Comparison of ENCODE assay signal across 14 cellular contexts in genomic region chr9:14310247-14310646, GRCh38. TPM values are rescaled to one million over a fixed set of nuclear protein-coding genes. Genes with fewer than 3 reads are reported as not detected.
A peak's percentile ranks its signal among the peaks of the same experiment; 100 is the strongest.
DNase-seq lines count a peak whose midpoint lies in the region; ATAC-seq, FAIRE-seq and TF ChIP-seq lines count a peak whose summit lies in the region.
"Had no signal": no experiment of that assay in that cellular context is flagged by ENCODE, and none has a peak within 500 bp of the region (broad histone marks: within the 10 kb centered on the region; RNA-seq: fewer than 3 reads in every experiment).

No MANE protein-coding gene starts in this region.

- H3K27ac ChIP-seq in ACC112 (ENCODE audit: low read depth, low read length): peak overlapping the region; percentile 68
- peak overlapping the region; percentile 10 to 99 (median 58) for H3K27ac ChIP-seq in esophagus squamous epithelium
- H3K27ac ChIP-seq in rectal smooth muscle tissue (ENCODE audit: low read depth, low read length): no peak overlapping the region

- no peaks in the 10 kb centered on the region for H3K27me3 ChIP-seq in ACC112 (ENCODE audit: insufficient read depth, low read length)
- peaks cover 0 to 23% (median 0%) of the 10 kb centered on the region in 4 donors for H3K27me3 ChIP-seq in esophagus squamous epithelium
- no peaks in the 10 kb centered on the region for H3K27me3 ChIP-seq in rectal smooth muscle tissue (ENCODE audit: control insufficient read depth, insufficient read depth, low read length)

- no peak overlapping the region for H3K9ac ChIP-seq in rectal smooth muscle tissue (ENCODE audit: low read length)

- DNase-seq in esophagus squamous epithelium (lab: John Stamatoyannopoulos, UW) (no peak), posterior cingulate gyrus (no peak), NAMALWA (ENCODE audit: low spot score) (no peak)
- DNase-seq in T-helper 2 cell treated with Interferon-gamma antibody and Interleukin-4, amounts not matched to agents 5 μg/mL and 100 μg/mL, for 36 hours (ENCODE audit: low spot score): no peak
- DNase-seq: activated CD8-positive, alpha-beta memory T cell treated with anti-CD3 and anti-CD28 coated beads, Interleukin-2, amount 10 ng/mL, durations not matched to agents 7 days and 5 days; C1 segment of cervical spinal cord; effector CD8-positive, alpha-beta T cell; Kasumi-1 had no signal

- peaks cover 78% of the 10 kb centered on the region for H3K79me2 ChIP-seq in ACC112 (ENCODE audit: control insufficient read depth, insufficient read depth, low read length, unreplicated experiment)

- H3K4me3 Mint-ChIP-seq in T-helper 2 cell treated with Interferon-gamma antibody and Interleukin-4, amounts not matched to agents 5 μg/mL and 100 μg/mL, for 36 hours: no peak overlapping the region
- H3K4me3 Mint-ChIP-seq: activated CD8-positive, alpha-beta memory T cell treated with anti-CD3 and anti-CD28 coated beads, Interleukin-2, amount 10 ng/mL, durations not matched to agents 7 days and 5 days had no signal

- peaks cover 7% of the 10 kb centered on the region for H3K4me1 Mint-ChIP-seq in T-helper 2 cell treated with Interferon-gamma antibody and Interleukin-4, amounts not matched to agents 5 μg/mL and 100 μg/mL, for 36 hours (ENCODE audit: low read depth)

- TF ChIP-seq CTCF in esophagus squamous epithelium (IDR thresholded peaks at IDR 0.05): no peak

- no peaks in the 10 kb centered on the region for H3K9me3 Mint-ChIP-seq in T-helper 2 cell treated with Interferon-gamma antibody and Interleukin-4, amounts not matched to agents 5 μg/mL and 100 μg/mL, for 36 hours
- H3K9me3 Mint-ChIP-seq: activated naive CD4-positive, alpha-beta T cell treated with anti-CD3 and anti-CD28 coated beads, Interleukin-2, amount 50 U/mL, for 72 hours had no signal

- H3K27me3 Mint-ChIP-seq in T-helper 2 cell treated with Interferon-gamma antibody and Interleukin-4, amounts not matched to agents 5 μg/mL and 100 μg/mL, for 36 hours (ENCODE audit: low read depth): peaks cover 60% of the 10 kb centered on the region

- H2AFZ ChIP-seq in ACC112 (ENCODE audit: low read length, unreplicated experiment): no peak overlapping the region

- intact Hi-C loops in esophagus squamous epithelium (cut with DNase I): no loop called here
- intact Hi-C loops in posterior cingulate gyrus (cut with DNase I): loop anchor here (5.0 kb wide), 1 partner anchor 42 kb away; no protein-coding TSS in a partner anchor

- no peak for TF ChIP-seq POLR2A in esophagus squamous epithelium (IDR thresholded peaks at IDR 0.05)

- H3K36me3 ChIP-seq in ACC112 (ENCODE audit: insufficient read depth, low read length): peaks cover 5% of the 10 kb centered on the region
- H3K36me3 ChIP-seq in esophagus squamous epithelium: peaks cover 0 to 18% (median 0%) of the 10 kb centered on the region in 3 donors
- no peaks in the 10 kb centered on the region for H3K36me3 ChIP-seq in rectal smooth muscle tissue (ENCODE audit: control insufficient read depth, insufficient read depth, low read length)

- no peak overlapping the region for H3K27ac Mint-ChIP-seq in T-helper 2 cell treated with Interferon-gamma antibody and Interleukin-4, amounts not matched to agents 5 μg/mL and 100 μg/mL, for 36 hours
- H3K27ac Mint-ChIP-seq: activated CD8-positive, alpha-beta memory T cell treated with anti-CD3 and anti-CD28 coated beads, Interleukin-2, amount 10 ng/mL, durations not matched to agents 7 days and 5 days; activated naive CD4-positive, alpha-beta T cell treated with anti-CD3 and anti-CD28 coated beads, Interleukin-2, amount 50 U/mL, for 72 hours had no signal

- FAIRE-seq in TTC549 (lab: Jason Lieb, UNC): peak; percentile 39
- FAIRE-seq: G401.6 had no signal

- no peak for ATAC-seq in HG03354 (IDR thresholded peaks at IDR 0.05; ENCODE audit: poor library complexity, severe bottlenecking, unreplicated experiment)
- ATAC-seq: activated CD8-positive, alpha-beta memory T cell treated with anti-CD3 and anti-CD28 coated beads, Interleukin-2, amount 10 ng/mL, durations not matched to agents 7 days and 5 days; activated naive CD4-positive, alpha-beta T cell treated with anti-CD3 and anti-CD28 coated beads, Interleukin-2, amount 50 U/mL, for 72 hours had no signal

- H3K4me3 ChIP-seq in ACC112 (ENCODE audit: low read depth, low read length): peak overlapping the region; percentile 92
- peak overlapping the region in 3 of 4 donors; percentile 81 to 90 (median 88) for H3K4me3 ChIP-seq in esophagus squamous epithelium
- peak overlapping the region; percentile 49 for H3K4me3 ChIP-seq in rectal smooth muscle tissue (ENCODE audit: low read length)

- H3K9me3 ChIP-seq in esophagus squamous epithelium: no peaks in the 10 kb centered on the region

- H3K4me1 ChIP-seq in ACC112 (ENCODE audit: control insufficient read depth, insufficient read depth, low read length, unreplicated experiment): peaks cover 22% of the 10 kb centered on the region
- peaks cover 8 to 54% (median 12%) of the 10 kb centered on the region in 3 donors for H3K4me1 ChIP-seq in esophagus squamous epithelium
- peaks cover 3% of the 10 kb centered on the region for H3K4me1 ChIP-seq in rectal smooth muscle tissue (ENCODE audit: control insufficient read depth, insufficient read depth, low read length)

- peaks cover 5% of the 10 kb centered on the region for H3K36me3 Mint-ChIP-seq in T-helper 2 cell treated with Interferon-gamma antibody and Interleukin-4, amounts not matched to agents 5 μg/mL and 100 μg/mL, for 36 hours (ENCODE audit: low read depth)

- WGBS in esophagus squamous epithelium, 2 donors: 14 to 19% methylated on average over 2 of the region's 2 CpGs

RNA-seq across cellular contexts. Expression of gene NFIB, which starts 3.7 kb away (rescaled TPM):
- total RNA-seq in esophagus squamous epithelium: 10 to 100 TPM; 16.8 to 38.1 (median 23.0) TPM
- total RNA-seq: activated CD8-positive, alpha-beta memory T cell treated with anti-CD3 and anti-CD28 coated beads, Interleukin-2, amount 10 ng/mL, durations not matched to agents 7 days and 5 days; activated naive CD4-positive, alpha-beta T cell treated with anti-CD3 and anti-CD28 coated beads, Interleukin-2, amount 50 U/mL, for 72 hours had no signal
